ENCODE assay signal across 12 cellular contexts in the genomic region with DNA sequence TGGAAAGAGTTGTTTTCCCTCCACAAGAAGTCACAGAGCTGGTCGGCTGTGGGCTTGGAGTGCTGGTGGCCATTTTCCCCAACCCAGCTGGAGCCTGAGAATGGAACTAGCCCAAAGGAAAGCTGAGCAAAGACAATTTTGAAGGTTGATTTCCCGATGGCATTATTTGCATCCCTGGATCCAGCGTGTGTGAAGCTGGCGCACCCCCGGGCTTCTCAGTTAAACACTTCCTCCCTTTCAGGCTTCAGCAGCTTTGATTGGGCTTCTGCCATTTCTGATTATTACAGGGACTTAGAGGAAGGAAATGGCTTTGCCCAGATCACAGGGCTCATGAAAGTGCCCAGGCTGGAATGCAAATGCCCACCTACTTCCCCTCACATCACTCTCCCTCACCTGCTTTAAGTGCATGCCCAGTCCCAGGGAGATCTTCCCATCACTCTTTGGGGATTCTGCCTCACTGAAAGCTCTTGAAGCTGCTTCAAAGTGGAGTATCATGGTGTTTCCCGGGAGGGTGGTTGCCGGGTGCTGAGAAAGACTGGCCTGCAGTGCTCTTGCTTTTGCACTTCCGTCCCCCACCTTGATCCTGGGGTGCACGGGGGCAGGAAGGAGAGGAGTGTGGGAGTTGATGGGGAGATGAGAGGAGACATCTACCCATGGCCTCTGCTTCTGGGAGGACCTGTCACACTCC. TPM values are rescaled to one million over a fixed set of nuclear protein-coding genes. Genes with fewer than 3 reads are reported as not detected.
"Had no signal": no experiment of that assay in that cellular context is flagged by ENCODE, and none has a peak within 500 bp of the region (broad histone marks: within the 10 kb centered on the region; RNA-seq: fewer than 3 reads in every experiment).

No MANE protein-coding gene starts in this region.

- H3K27me3 ChIP-seq: hepatocyte, thyroid gland, uterus had no signal

- H3K4me3 ChIP-seq: hepatocyte, thyroid gland, uterus had no signal

- H3K9me3 ChIP-seq: thyroid gland, uterus had no signal

- DNase-seq: activated CD4-positive, alpha-beta memory T cell treated with anti-CD3 and anti-CD28 coated beads for 36 hours; activated naive CD8-positive, alpha-beta T cell treated with anti-CD3 and anti-CD28 coated beads, Interleukin-2, amount 10 ng/mL, durations not matched to agents 7 days and 5 days; activated T-cell treated with anti-CD3 and anti-CD28 coated beads, Interleukin-2, amount 50 U/mL, for 72 hours; mesendoderm; stimulated activated CD4-positive, alpha-beta T cell treated with anti-CD3 and anti-CD28 coated beads, Interleukin-1b, Interleukin-23, amount 100 ng/mL, for 48 hours; thyroid gland; uterus had no signal

- H3K27ac ChIP-seq: hepatocyte, thyroid gland, uterus, VCaP had no signal

- H3K36me3 ChIP-seq: thyroid gland, uterus had no signal

- ATAC-seq: activated T-cell treated with anti-CD3 and anti-CD28 coated beads, Interleukin-2, amount 50 U/mL, for 72 hours; esophagus mucosa; SK-N-SH treated with all-trans-retinoic acid at 6 μM for 48 hours had no signal

- H3K4me1 ChIP-seq: thyroid gland, uterus had no signal

RNA-seq across cellular contexts. Expression of a gene that starts 28.2 kb away (rescaled TPM):
- total RNA-seq: activated CD4-positive, alpha-beta memory T cell treated with anti-CD3 and anti-CD28 coated beads for 36 hours; activated naive CD8-positive, alpha-beta T cell treated with anti-CD3 and anti-CD28 coated beads, Interleukin-2, amount 10 ng/mL, durations not matched to agents 7 days and 5 days; activated T-cell treated with anti-CD3 and anti-CD28 coated beads, Interleukin-2, amount 50 U/mL, for 72 hours; esophagus mucosa; T-helper 1 cell treated with Interleukin-12 subunit alpha and Interleukin-12 subunit beta and Interleukin-4 antibody, amounts not matched to agents 30 ng/mL and 1 ng/mL, for 36 hours had no signal
